In genomic region chr11:131025020-131025419, GRCh38 we compare ENCODE assay signal across 8 cellular contexts.
A peak's percentile ranks its signal among the peaks of the same experiment; 100 is the strongest.
DNase-seq lines count a peak whose midpoint lies in the region; ATAC-seq and TF ChIP-seq lines count a peak whose summit lies in the region.

No MANE protein-coding gene starts in this region.

- H3K4me3 ChIP-seq in A673 (ENCODE audit: low read depth, low read length, poor library complexity, severe bottlenecking) (no peak overlapping the region), hepatocyte (no peak overlapping the region)

- H3K9me3 Mint-ChIP-seq in natural killer cell treated with Interleukin-12 subunit alpha and Interleukin-12 subunit beta and Interleukin-15 and Interleukin-18, amount 100 ng/mL, for 72 hours = no peaks in the 10 kb centered on the region
- H3K9me3 Mint-ChIP-seq in activated CD8-positive, alpha-beta T cell treated with anti-CD3 and anti-CD28 coated beads for 36 hours = peaks cover 2% of the 10 kb centered on the region

- peak; percentile 43 for ATAC-seq in GM19351 (IDR thresholded peaks at IDR 0.05; ENCODE audit: unreplicated experiment)
- ATAC-seq in natural killer cell treated with Interleukin-12 subunit alpha and Interleukin-12 subunit beta and Interleukin-15 and Interleukin-18, amount 100 ng/mL, for 72 hours = no peak
- ATAC-seq in activated CD8-positive, alpha-beta T cell treated with anti-CD3 and anti-CD28 coated beads for 36 hours = no peak

- no peak overlapping the region for H2AFZ ChIP-seq in hepatocyte

- H3K27me3 Mint-ChIP-seq in natural killer cell treated with Interleukin-12 subunit alpha and Interleukin-12 subunit beta and Interleukin-15 and Interleukin-18, amount 100 ng/mL, for 72 hours = peaks cover 4 to 10% of the 10 kb centered on the region in 2 donors
- no peaks in the 10 kb centered on the region for H3K27me3 Mint-ChIP-seq in activated CD8-positive, alpha-beta T cell treated with anti-CD3 and anti-CD28 coated beads for 36 hours

- H3K4me1 ChIP-seq in A673 (ENCODE audit: insufficient read depth, low read length, poor library complexity, severe bottlenecking) (no peaks in the 10 kb centered on the region), hepatocyte (ENCODE audit: insufficient read depth) (no peaks in the 10 kb centered on the region)

- no peak overlapping the region for H3K27ac Mint-ChIP-seq in natural killer cell treated with Interleukin-12 subunit alpha and Interleukin-12 subunit beta and Interleukin-15 and Interleukin-18, amount 100 ng/mL, for 72 hours
- no peak overlapping the region for H3K27ac Mint-ChIP-seq in activated CD8-positive, alpha-beta T cell treated with anti-CD3 and anti-CD28 coated beads for 36 hours

- H3K27me3 ChIP-seq in A673 (replicated peaks; ENCODE audit: insufficient read depth, low read depth, low read length, poor library complexity) (peaks cover 32% of the 10 kb centered on the region), hepatocyte (peaks cover 3% of the 10 kb centered on the region)

- intact Hi-C loops in A673 (cut with micrococcal nuclease; ENCODE audit: unreplicated experiment) = no loop called here
- intact Hi-C loops in activated CD8-positive, alpha-beta T cell treated with anti-CD3 and anti-CD28 coated beads for 36 hours (cut with micrococcal nuclease) = no loop called here

- no peak overlapping the region for H3K4me3 Mint-ChIP-seq in natural killer cell treated with Interleukin-12 subunit alpha and Interleukin-12 subunit beta and Interleukin-15 and Interleukin-18, amount 100 ng/mL, for 72 hours
- no peak overlapping the region for H3K4me3 Mint-ChIP-seq in activated CD8-positive, alpha-beta T cell treated with anti-CD3 and anti-CD28 coated beads for 36 hours

- no peaks in the 10 kb centered on the region for H3K4me1 Mint-ChIP-seq in natural killer cell treated with Interleukin-12 subunit alpha and Interleukin-12 subunit beta and Interleukin-15 and Interleukin-18, amount 100 ng/mL, for 72 hours (ENCODE audit: low read depth in 2 of 2)
- H3K4me1 Mint-ChIP-seq in activated CD8-positive, alpha-beta T cell treated with anti-CD3 and anti-CD28 coated beads for 36 hours (ENCODE audit: low read depth) = no peaks in the 10 kb centered on the region

- H3K27ac ChIP-seq in A673 (ENCODE audit: low read depth, low read length, poor library complexity, severe bottlenecking) (no peak overlapping the region), hepatocyte (no peak overlapping the region)

- BruUV-seq in A673 (replicated peaks; lab: Mats Ljungman, UMichigan) = no TSS peak

- peak; percentile 44 for TF ChIP-seq CTCF in A673 (conservative IDR thresholded peaks at IDR 0.05; ENCODE audit: low read depth, low read length)
- peak; percentile 59 for TF ChIP-seq CTCF in hepatocyte (IDR thresholded peaks at IDR 0.05; ENCODE audit: poor library complexity)
- TF ChIP-seq CTCF in activated CD8-positive, alpha-beta T cell treated with anti-CD3 and anti-CD28 coated beads for 36 hours (IDR thresholded peaks at IDR 0.05) = no peak

- H3K9me3 ChIP-seq in A673 (ENCODE audit: low read depth, low read length, poor library complexity, severe bottlenecking) (no peaks in the 10 kb centered on the region), hepatocyte (ENCODE audit: low read depth) (no peaks in the 10 kb centered on the region)

- no peaks in the 10 kb centered on the region for H3K36me3 Mint-ChIP-seq in natural killer cell treated with Interleukin-12 subunit alpha and Interleukin-12 subunit beta and Interleukin-15 and Interleukin-18, amount 100 ng/mL, for 72 hours
- H3K36me3 Mint-ChIP-seq in activated CD8-positive, alpha-beta T cell treated with anti-CD3 and anti-CD28 coated beads for 36 hours (ENCODE audit: low read depth) = no peaks in the 10 kb centered on the region

- H3K4me2 ChIP-seq in hepatocyte = no peak overlapping the region

- DNase-seq in A673 (ENCODE audit: low spot score) (peak; percentile 12), RKO (ENCODE audit: low spot score) (peak; percentile 16), hepatocyte (ENCODE audit: low spot score) (peak; percentile 48), NCI-H1092 (lab: John Stamatoyannopoulos, UW) (no peak), KG1 (lab: John Stamatoyannopoulos, UW) (no peak)
- DNase-seq in natural killer cell treated with Interleukin-12 subunit alpha and Interleukin-12 subunit beta and Interleukin-15 and Interleukin-18, amount 100 ng/mL, for 72 hours (ENCODE audit: low spot score) = no peak
- DNase-seq in activated CD8-positive, alpha-beta T cell treated with anti-CD3 and anti-CD28 coated beads for 36 hours = no peak

- H4K20me1 ChIP-seq in hepatocyte (ENCODE audit: insufficient read depth, poor library complexity, severe bottlenecking) = no peaks in the 10 kb centered on the region

- POLR2A ChIA-PET in A673 (lab: Charles Lee; ENCODE audit: low non-redundant PET) = no interaction called here
- POLR2A ChIA-PET in activated CD8-positive, alpha-beta T cell treated with anti-CD3 and anti-CD28 coated beads for 36 hours (lab: Charles Lee) = no interaction called here

- CTCF ChIA-PET in A673 (lab: Charles Lee) = no interaction called here
- CTCF ChIA-PET in activated CD8-positive, alpha-beta T cell treated with anti-CD3 and anti-CD28 coated beads for 36 hours (lab: Charles Lee) = no interaction called here

- no peaks in the 10 kb centered on the region for H3K9me2 ChIP-seq in hepatocyte (replicated peaks; ENCODE audit: insufficient read depth)

- 52% methylated on average over 1 of the region's 1 CpG for WGBS in hepatocyte (ENCODE audit: low lambda C conversion rate, missing lambda C conversion rate)

- no peaks in the 10 kb centered on the region for H3K36me3 ChIP-seq in A673 (ENCODE audit: insufficient read depth, low read length, poor library complexity, severe bottlenecking)
- H3K36me3 ChIP-seq in hepatocyte (replicated peaks; ENCODE audit: insufficient read depth, low read depth) = no peaks in the 10 kb centered on the region

- H3K79me2 ChIP-seq in hepatocyte = no peaks in the 10 kb centered on the region

Comparison
In these comparisons a context has a peak if more than half of its experiments do, and no peak if none do; other contexts are left out.
1. DNase-seq: peak in A673 (single experiment), RKO (single experiment) and hepatocyte (single experiment); none in natural killer cell treated with Interleukin-12 subunit alpha and Interleukin-12 subunit beta and Interleukin-15 and Interleukin-18, amount 100 ng/mL, for 72 hours (single experiment), NCI-H1092 (single experiment), KG1 (single experiment) and activated CD8-positive, alpha-beta T cell treated with anti-CD3 and anti-CD28 coated beads for 36 hours (single experiment).